ENCODE assay signal across 14 cellular contexts in genomic region chr17:76740329-76741118, GRCh38. TPM values are rescaled to one million over a fixed set of nuclear protein-coding genes. Genes with fewer than 3 reads are reported as not detected.
A peak's percentile ranks its signal among the peaks of the same experiment; 100 is the strongest.
DNase-seq lines count a peak whose midpoint lies in the region; ATAC-seq, FAIRE-seq and TF ChIP-seq lines count a peak whose summit lies in the region.
"Had no signal": no experiment of that assay in that cellular context is flagged by ENCODE, and none has a peak within 500 bp of the region (broad histone marks: within the 10 kb centered on the region; RNA-seq: fewer than 3 reads in every experiment).

No MANE protein-coding gene starts in this region.

- no peak for TF ChIP-seq EP300 in K562 (IDR thresholded peaks at IDR 0.05; ENCODE audit: low read length)

- WGBS in heart left ventricle, 4 donors, result 40 to 46% (median 41%) methylated on average over 5 of the region's 5 CpGs
- 10% methylated on average over 5 of the region's 5 CpGs for WGBS in K562 (ENCODE audit: insufficient coverage, low coverage, missing lambda C conversion rate)
- 32% methylated on average over 5 of the region's 5 CpGs for WGBS in urinary bladder

- TF ChIP-seq RAD21 in K562 (CRISPR knock-in tag; conservative IDR thresholded peaks at IDR 0.05 in 1 of 2, IDR thresholded peaks at IDR 0.05 in 1 of 2), result no peak

- in situ Hi-C loops in K562 (cut with MboI), result no loop called here

- H3K4me3 Mint-ChIP-seq in effector memory CD8-positive, alpha-beta T cell, result no peak overlapping the region
- H3K4me3 Mint-ChIP-seq: activated CD4-positive, alpha-beta memory T cell treated with anti-CD3 and anti-CD28 coated beads, Interleukin-2, amount 10 ng/mL, durations not matched to agents 7 days and 5 days had no signal

- intact Hi-C loops in heart left ventricle (cut with DNase I) (no loop called here), Right ventricle myocardium inferior (cut with DNase I) (no loop called here), K562 (cut with micrococcal nuclease) (no loop called here)

- no peaks in the 10 kb centered on the region for H3K27me3 Mint-ChIP-seq in effector memory CD8-positive, alpha-beta T cell
- H3K27me3 Mint-ChIP-seq: activated CD4-positive, alpha-beta memory T cell treated with anti-CD3 and anti-CD28 coated beads, Interleukin-2, amount 10 ng/mL, durations not matched to agents 7 days and 5 days had no signal

- H3K4me1 ChIP-seq in heart left ventricle, result peaks cover 0 to 55% (median 26%) of the 10 kb centered on the region in 12 donors
- peaks cover 5 to 14% of the 10 kb centered on the region in 2 experiments; a peak in 4 of 5 replicates for H3K4me1 ChIP-seq in K562 (replicated peaks in 1 of 2; ENCODE audit: control insufficient read depth in 2 of 2, insufficient read depth in 2 of 2, low read length in 2 of 2)
- H3K4me1 ChIP-seq in muscle layer of colon (ENCODE audit: insufficient read depth, low read length), result peaks cover 36% of the 10 kb centered on the region
- H3K4me1 ChIP-seq in urinary bladder (ENCODE audit: insufficient read depth), result no peaks in the 10 kb centered on the region

- no peaks in the 10 kb centered on the region for H3K9me3 Mint-ChIP-seq in effector memory CD8-positive, alpha-beta T cell
- H3K9me3 Mint-ChIP-seq: activated CD4-positive, alpha-beta memory T cell treated with anti-CD3 and anti-CD28 coated beads, Interleukin-2, amount 10 ng/mL, durations not matched to agents 7 days and 5 days had no signal

- H3K36me3 ChIP-seq in heart left ventricle (peaks cover 0 to 55% (median 49%) of the 10 kb centered on the region in 9 donors), K562 (ENCODE audit: control insufficient read depth, insufficient read depth, low read length) (peaks cover 48% of the 10 kb centered on the region), muscle layer of colon (ENCODE audit: insufficient read depth, low read length) (peaks cover 35% of the 10 kb centered on the region), urinary bladder (ENCODE audit: insufficient read depth) (no peaks in the 10 kb centered on the region)

- H3K9me1 ChIP-seq in K562 (ENCODE audit: control insufficient read depth, insufficient read depth, low read length), result no peaks in the 10 kb centered on the region

- H3K4me3 ChIP-seq in heart left ventricle (peak overlapping the region in 8 of 12 donors; percentile 71 to 97 (median 94)), K562 (peak overlapping the region; percentile 64; the same call in 1 of the 2 replicates), muscle layer of colon (ENCODE audit: low read depth in 1 of 2, low read length in 2 of 2) (no peak overlapping the region), urinary bladder (ENCODE audit: low read depth, low read length) (no peak overlapping the region)
- H3K4me3 ChIP-seq: spleen, upper lobe of right lung had no signal

- H3K9me3 ChIP-seq in heart left ventricle (no peaks in the 10 kb centered on the region), K562 (replicated peaks; ENCODE audit: control insufficient read depth, insufficient read depth, low read depth, low read length) (no peaks in the 10 kb centered on the region), muscle layer of colon (ENCODE audit: low read length) (no peaks in the 10 kb centered on the region)
- H3K9me3 ChIP-seq: spleen, upper lobe of right lung had no signal

- ATAC-seq in heart left ventricle (peak; percentile 4 to 25 (median 8)), Right ventricle myocardium inferior (no peak), K562 (no peak), HG02798 (IDR thresholded peaks at IDR 0.05; ENCODE audit: poor library complexity, unreplicated experiment) (no peak)
- ATAC-seq in effector memory CD8-positive, alpha-beta T cell (replicated peaks), result no peak
- ATAC-seq: esophagus mucosa, upper lobe of right lung had no signal

- TF ChIP-seq POLR2A in heart left ventricle (IDR thresholded peaks at IDR 0.05) (no peak), K562 (conservative IDR thresholded peaks at IDR 0.05) (no peak)

- H3K27ac Mint-ChIP-seq in effector memory CD8-positive, alpha-beta T cell, result no peak overlapping the region
- H3K27ac Mint-ChIP-seq: activated CD4-positive, alpha-beta memory T cell treated with anti-CD3 and anti-CD28 coated beads, Interleukin-2, amount 10 ng/mL, durations not matched to agents 7 days and 5 days had no signal

- FAIRE-seq in K562 (lab: Jason Lieb, UNC), result peak; percentile 11
- FAIRE-seq: islet of Langerhans had no signal

- peak overlapping the region; percentile 67 to 100 (median 99) for H3K27ac ChIP-seq in heart left ventricle
- peak overlapping the region; percentile 62 for H3K27ac ChIP-seq in K562 (ENCODE audit: extremely low read depth, low read depth, low read length)
- H3K27ac ChIP-seq in muscle layer of colon (ENCODE audit: low read depth, low read length), result peak overlapping the region; percentile 51
- peak overlapping the region; percentile 5 for H3K27ac ChIP-seq in urinary bladder (ENCODE audit: low read depth)
- H3K27ac ChIP-seq: spleen, upper lobe of right lung had no signal

- peaks cover 57% of the 10 kb centered on the region for H3K36me3 Mint-ChIP-seq in effector memory CD8-positive, alpha-beta T cell (ENCODE audit: insufficient read depth)

- peaks cover 8% of the 10 kb centered on the region for H4K20me1 ChIP-seq in K562 (replicated peaks; ENCODE audit: control insufficient read depth, insufficient read depth, low read length)

- CTCF ChIA-PET in K562 (lab: Yijun Ruan, JAX; ENCODE audit: low intra/inter-chr PET ratio), result no interaction called here

- H3K4me2 ChIP-seq in K562 (ENCODE audit: insufficient read depth, low read length), result peak overlapping the region; percentile 69

- DNase-seq in heart left ventricle (peak in 4 of 5 donors; percentile 43 to 69 (median 58)), Right ventricle myocardium inferior (ENCODE audit: missing footprints) (no peak), K562 (ENCODE audit: extremely low read depth in 1 of 4, low spot score in 3 of 4) (peak in 1 of 4 experiments; percentile 52)
- no peak for DNase-seq in central memory CD4-positive, alpha-beta T cell
- no peak for DNase-seq in effector memory CD8-positive, alpha-beta T cell
- DNase-seq: activated CD4-positive, alpha-beta memory T cell treated with anti-CD3 and anti-CD28 coated beads, Interleukin-2, amount 10 ng/mL, durations not matched to agents 7 days and 5 days; Kasumi-1; spleen; upper lobe of right lung had no signal

- no TSS peak for BruUV-seq in K562 (replicated peaks; lab: Mats Ljungman, UMichigan)

- POLR2A ChIA-PET in K562 (lab: Yijun Ruan, JAX), result interaction anchor here (1.0 to 1.4 kb wide), 3 partner anchors 8 to 183 kb away, joined by 3 read pairs; no protein-coding TSS in a partner anchor

- H3K9ac ChIP-seq in K562 (ENCODE audit: insufficient read depth in 1 of 2, low read depth in 2 of 2, low read length in 2 of 2), result peak overlapping the region; percentile 26 to 56; a peak in 3 of 4 replicates
- no peak overlapping the region for H3K9ac ChIP-seq in muscle layer of colon (ENCODE audit: low read length)

- H2AFZ ChIP-seq in K562 (ENCODE audit: low read depth, low read length), result peak overlapping the region; percentile 63

- TF ChIP-seq CTCF in heart left ventricle (IDR thresholded peaks at IDR 0.05) (no peak), K562 (IDR thresholded peaks at IDR 0.05 in 2 of 3, conservative IDR thresholded peaks at IDR 0.05 in 1 of 3; ENCODE audit: insufficient read depth in 2 of 3, low read depth in 1 of 3, low read length in 3 of 3) (no peak)

- peaks cover 17 to 21% of the 10 kb centered on the region in 2 donors for H3K4me1 Mint-ChIP-seq in effector memory CD8-positive, alpha-beta T cell (ENCODE audit: low read depth in 2 of 2)

- H3K27me3 ChIP-seq in heart left ventricle, result no peaks in the 10 kb centered on the region
- H3K27me3 ChIP-seq in K562 (ENCODE audit: control insufficient read depth in 2 of 2, insufficient read depth in 2 of 2, low read length in 2 of 2), result no peaks in the 10 kb centered on the region
- H3K27me3 ChIP-seq in muscle layer of colon (ENCODE audit: control insufficient read depth in 1 of 2, insufficient read depth in 2 of 2, low read length in 2 of 2), result no peaks in the 10 kb centered on the region
- H3K27me3 ChIP-seq: spleen, upper lobe of right lung had no signal

- peaks cover 48% of the 10 kb centered on the region for H3K79me2 ChIP-seq in K562 (ENCODE audit: control insufficient read depth, insufficient read depth, low read length)

RNA-seq across cellular contexts. Expression of gene MFSD11, which starts 2.6 kb away (rescaled TPM):
- total RNA-seq in heart left ventricle, result 10 to 100 TPM; 20.6 to 36.5 (median 27.9) TPM
- 10 to 100 TPM; 14.3 to 14.7 TPM for polyA plus RNA-seq in heart left ventricle
- total RNA-seq in Right ventricle myocardium inferior, result 20.8 TPM
- total RNA-seq in K562 (2011; cell fraction: chromatin; rRNA removed; ENCODE audit: low replicate concordance), result 145 and 147 TPM in 2 replicates
- 84.1 and 87.6 TPM in 2 replicates for total RNA-seq in K562 (2011; cell fraction: nucleolus; rRNA removed)
- total RNA-seq in K562 (2011; cell fraction: nucleoplasm; rRNA removed), result 125 and 138 TPM in 2 replicates
- 15.5 and 25.6 TPM in 2 replicates for total RNA-seq in K562 (2014; rRNA removed)
- total RNA-seq in K562 (2014; rRNA removed; fragmentation: Illumina TruSeq; extraction: Trizol), result 20.9 and 21.8 TPM in 2 replicates
- 21.6 and 24.1 TPM in 2 replicates for total RNA-seq in K562 (2015; rRNA removed; fragmentation: Illumina TruSeq; extraction: Trizol)
- 24.5 and 26.2 TPM in 2 replicates for total RNA-seq in K562 (2021)
- polyA plus RNA-seq in K562 (2011; rRNA removed), result 23.7 and 24.4 TPM in 2 replicates
- 20.6 and 23.7 TPM in 2 replicates for polyA plus RNA-seq in K562 (2011; cell fraction: cytosol; rRNA removed)
- 57.8 and 68.3 TPM in 2 replicates for polyA plus RNA-seq in K562 (2011; cell fraction: nucleus; rRNA removed)
- polyA plus RNA-seq in K562 (2012), result 21.9 and 28.2 TPM in 2 replicates
- 15.0 and 17.9 TPM in 2 replicates for polyA plus RNA-seq in K562 (2014; fragmentation: Illumina TruSeq; extraction: Trizol)
- polyA plus RNA-seq in K562 (2014; fragmentation: Nextera tagmentation; extraction: Ambion mirVana), result 10 to 100 TPM; 14.4 to 19.7 TPM
- polyA plus RNA-seq in K562 (2014; rRNA removed), result 19.9 and 22.8 TPM in 2 replicates
- 30.5 and 35.7 TPM in 2 replicates for polyA minus RNA-seq in K562 (2011; rRNA and poly(A)+ RNA removed)
- polyA minus RNA-seq in K562 (2011; cell fraction: cytosol; rRNA and poly(A)+ RNA removed), result 16.4 and 22.1 TPM in 2 replicates
- polyA minus RNA-seq in K562 (2011; cell fraction: nucleus; rRNA and poly(A)+ RNA removed), result 30.6 and 40.5 TPM in 2 replicates
- 69.5 TPM for total RNA-seq in urinary bladder
- 16.6 TPM for polyA plus RNA-seq in urinary bladder

RNA-seq across cellular contexts. Expression of gene SRSF2, which starts 3.4 kb away (rescaled TPM):
- total RNA-seq in heart left ventricle, result 100 to 1,000 TPM in 3 of 9 donors, 10 to 100 TPM in 6; 67.0 to 155 (median 79.5) TPM
- polyA plus RNA-seq in heart left ventricle, result 10 to 100 TPM; 69.1 to 88.6 TPM
- total RNA-seq in Right ventricle myocardium inferior, result 74.0 TPM
- 541 and 860 TPM in 2 replicates for total RNA-seq in K562 (2011; cell fraction: chromatin; rRNA removed; ENCODE audit: low replicate concordance)
- 738 and 811 TPM in 2 replicates for total RNA-seq in K562 (2011; cell fraction: nucleolus; rRNA removed)
- total RNA-seq in K562 (2011; cell fraction: nucleoplasm; rRNA removed), result 625 and 722 TPM in 2 replicates
- 583 and 1,185 TPM in 2 replicates for total RNA-seq in K562 (2014; rRNA removed)
- total RNA-seq in K562 (2014; rRNA removed; fragmentation: Illumina TruSeq; extraction: Trizol), result 261 and 276 TPM in 2 replicates
- total RNA-seq in K562 (2015; rRNA removed; fragmentation: Illumina TruSeq; extraction: Trizol), result 339 and 353 TPM in 2 replicates
- total RNA-seq in K562 (2021), result 499 and 569 TPM in 2 replicates
- 422 and 444 TPM in 2 replicates for polyA plus RNA-seq in K562 (2011; rRNA removed)
- polyA plus RNA-seq in K562 (2011; cell fraction: cytosol; rRNA removed), result 268 and 523 TPM in 2 replicates
- 1,783 and 2,637 TPM in 2 replicates for polyA plus RNA-seq in K562 (2011; cell fraction: nucleus; rRNA removed)
- 310 and 372 TPM in 2 replicates for polyA plus RNA-seq in K562 (2012)
- polyA plus RNA-seq in K562 (2014; fragmentation: Illumina TruSeq; extraction: Trizol), result 379 and 393 TPM in 2 replicates
- 100 to 1,000 TPM; 161 to 186 TPM for polyA plus RNA-seq in K562 (2014; fragmentation: Nextera tagmentation; extraction: Ambion mirVana)
- 579 and 682 TPM in 2 replicates for polyA plus RNA-seq in K562 (2014; rRNA removed)
- 180 and 185 TPM in 2 replicates for polyA minus RNA-seq in K562 (2011; rRNA and poly(A)+ RNA removed)
- 370 and 404 TPM in 2 replicates for polyA minus RNA-seq in K562 (2011; cell fraction: cytosol; rRNA and poly(A)+ RNA removed)
- polyA minus RNA-seq in K562 (2011; cell fraction: nucleus; rRNA and poly(A)+ RNA removed), result 793 and 922 TPM in 2 replicates
- 134 TPM for total RNA-seq in urinary bladder
- 148 TPM for polyA plus RNA-seq in urinary bladder

RNA-seq across cellular contexts. Expression of gene METTL23, which starts 13.9 kb away (rescaled TPM):
- total RNA-seq in heart left ventricle (10 to 100 TPM; 22.1 to 33.7 (median 24.0) TPM), Right ventricle myocardium inferior (17.3 TPM), K562 (2014; rRNA removed) (29.4 and 32.9 TPM in 2 replicates), K562 (2014; rRNA removed; fragmentation: Illumina TruSeq; extraction: Trizol) (37.3 and 47.0 TPM in 2 replicates), K562 (2015; rRNA removed; fragmentation: Illumina TruSeq; extraction: Trizol) (24.1 and 29.5 TPM in 2 replicates), K562 (2021) (36.5 TPM in 2 replicates), urinary bladder (22.6 TPM)
- polyA plus RNA-seq in heart left ventricle (10 to 100 TPM; 23.8 to 26.4 TPM), K562 (2011; rRNA removed) (56.7 and 67.3 TPM in 2 replicates), K562 (2014; fragmentation: Illumina TruSeq; extraction: Trizol) (41.6 and 44.1 TPM in 2 replicates), K562 (2014; fragmentation: Nextera tagmentation; extraction: Ambion mirVana) (10 to 100 TPM; 42.2 to 46.1 TPM), K562 (2014; rRNA removed) (46.6 and 58.5 TPM in 2 replicates), urinary bladder (38.4 TPM)
- total RNA-seq in K562 (2011; cell fraction: chromatin; rRNA removed; ENCODE audit: low replicate concordance), result 39.2 and 44.3 TPM in 2 replicates
- total RNA-seq in K562 (2011; cell fraction: nucleolus; rRNA removed), result 29.1 and 31.7 TPM in 2 replicates
- 28.7 and 31.7 TPM in 2 replicates for total RNA-seq in K562 (2011; cell fraction: nucleoplasm; rRNA removed)
- polyA plus RNA-seq in K562 (2011; cell fraction: cytosol; rRNA removed), result 40.2 and 42.2 TPM in 2 replicates
- 39.8 and 45.6 TPM in 2 replicates for polyA plus RNA-seq in K562 (2011; cell fraction: nucleus; rRNA removed)
- polyA plus RNA-seq in K562 (2012), result 44.3 and 52.0 TPM in 2 replicates
- 29.0 and 31.8 TPM in 2 replicates for polyA minus RNA-seq in K562 (2011; rRNA and poly(A)+ RNA removed)
- 6.7 and 12.1 TPM in 2 replicates for polyA minus RNA-seq in K562 (2011; cell fraction: cytosol; rRNA and poly(A)+ RNA removed)
- polyA minus RNA-seq in K562 (2011; cell fraction: nucleus; rRNA and poly(A)+ RNA removed), result 9.2 and 15.1 TPM in 2 replicates

RNA-seq across cellular contexts. Expression of gene JMJD6, which starts 14.1 kb away (rescaled TPM):
- 10 to 100 TPM; 32.4 to 67.0 (median 39.1) TPM for total RNA-seq in heart left ventricle
- polyA plus RNA-seq in heart left ventricle, result 10 to 100 TPM; 30.1 to 75.6 TPM
- total RNA-seq in Right ventricle myocardium inferior, result 62.8 TPM
- 39.0 and 102 TPM in 2 replicates for total RNA-seq in K562 (2011; cell fraction: chromatin; rRNA removed; ENCODE audit: low replicate concordance)
- total RNA-seq in K562 (2011; cell fraction: nucleolus; rRNA removed), result 54.7 and 69.0 TPM in 2 replicates
- total RNA-seq in K562 (2011; cell fraction: nucleoplasm; rRNA removed), result 46.6 and 49.9 TPM in 2 replicates
- total RNA-seq in K562 (2014; rRNA removed), result 40.2 and 40.7 TPM in 2 replicates
- 23.4 and 28.1 TPM in 2 replicates for total RNA-seq in K562 (2014; rRNA removed; fragmentation: Illumina TruSeq; extraction: Trizol)
- 37.4 and 38.5 TPM in 2 replicates for total RNA-seq in K562 (2015; rRNA removed; fragmentation: Illumina TruSeq; extraction: Trizol)
- 47.9 and 52.3 TPM in 2 replicates for total RNA-seq in K562 (2021)
- polyA plus RNA-seq in K562 (2011; rRNA removed), result 22.2 and 30.9 TPM in 2 replicates
- 25.7 and 30.0 TPM in 2 replicates for polyA plus RNA-seq in K562 (2011; cell fraction: cytosol; rRNA removed)
- 83.8 and 88.4 TPM in 2 replicates for polyA plus RNA-seq in K562 (2011; cell fraction: nucleus; rRNA removed)
- 50.5 and 52.4 TPM in 2 replicates for polyA plus RNA-seq in K562 (2012)
- polyA plus RNA-seq in K562 (2014; fragmentation: Illumina TruSeq; extraction: Trizol), result 36.5 and 38.2 TPM in 2 replicates
- polyA plus RNA-seq in K562 (2014; fragmentation: Nextera tagmentation; extraction: Ambion mirVana), result 10 to 100 TPM in 1 of 2 experiments, 1 to 10 TPM in 1; 2.5 to 10.5 TPM
- 36.3 and 40.9 TPM in 2 replicates for polyA plus RNA-seq in K562 (2014; rRNA removed)
- 13.2 and 15.1 TPM in 2 replicates for polyA minus RNA-seq in K562 (2011; rRNA and poly(A)+ RNA removed)
- 17.1 and 17.9 TPM in 2 replicates for polyA minus RNA-seq in K562 (2011; cell fraction: cytosol; rRNA and poly(A)+ RNA removed)
- 12.0 and 22.5 TPM in 2 replicates for polyA minus RNA-seq in K562 (2011; cell fraction: nucleus; rRNA and poly(A)+ RNA removed)
- 13.5 TPM for total RNA-seq in urinary bladder
- polyA plus RNA-seq in urinary bladder, result 41.4 TPM

RNA-seq across cellular contexts. Expression of gene MXRA7, which starts 29.8 kb away (rescaled TPM):
- total RNA-seq in heart left ventricle (100 to 1,000 TPM; 270 to 539 (median 466) TPM), Right ventricle myocardium inferior (375 TPM), K562 (2014; rRNA removed) (14.1 and 17.1 TPM in 2 replicates), K562 (2014; rRNA removed; fragmentation: Illumina TruSeq; extraction: Trizol) (17.8 and 18.9 TPM in 2 replicates), K562 (2015; rRNA removed; fragmentation: Illumina TruSeq; extraction: Trizol) (8.2 and 8.8 TPM in 2 replicates), K562 (2021) (12.8 and 14.3 TPM in 2 replicates), urinary bladder (188 TPM)
- polyA plus RNA-seq in heart left ventricle (100 to 1,000 TPM; 240 to 245 TPM), K562 (2011; rRNA removed) (36.8 and 38.4 TPM in 2 replicates), K562 (2014; fragmentation: Illumina TruSeq; extraction: Trizol) (24.4 and 25.0 TPM in 2 replicates), K562 (2014; fragmentation: Nextera tagmentation; extraction: Ambion mirVana) (1 to 10 TPM; 2.6 to 3.2 TPM), K562 (2014; rRNA removed) (14.4 and 22.0 TPM in 2 replicates), urinary bladder (432 TPM)
- 7.4 and 13.0 TPM in 2 replicates for total RNA-seq in K562 (2011; cell fraction: chromatin; rRNA removed; ENCODE audit: low replicate concordance)
- 13.7 and 15.5 TPM in 2 replicates for total RNA-seq in K562 (2011; cell fraction: nucleolus; rRNA removed)
- 17.9 and 28.3 TPM in 2 replicates for total RNA-seq in K562 (2011; cell fraction: nucleoplasm; rRNA removed)
- 14.5 and 26.4 TPM in 2 replicates for polyA plus RNA-seq in K562 (2011; cell fraction: cytosol; rRNA removed)
- polyA plus RNA-seq in K562 (2011; cell fraction: nucleus; rRNA removed), result 17.3 and 17.5 TPM in 2 replicates
- polyA plus RNA-seq in K562 (2012), result 9.6 and 28.4 TPM in 2 replicates
- polyA minus RNA-seq in K562 (2011; rRNA and poly(A)+ RNA removed), result 15.4 and 21.1 TPM in 2 replicates
- polyA minus RNA-seq in K562 (2011; cell fraction: cytosol; rRNA and poly(A)+ RNA removed), result 13.4 and 15.8 TPM in 2 replicates
- polyA minus RNA-seq in K562 (2011; cell fraction: nucleus; rRNA and poly(A)+ RNA removed), result 1.6 and 4.3 TPM in 2 replicates

Comparison
In these comparisons a context has a peak if more than half of its experiments do, and no peak if none do; other contexts are left out.
1. ATAC-seq: peak in heart left ventricle (4 of 4); none in Right ventricle myocardium inferior (single experiment), K562 (single experiment), effector memory CD8-positive, alpha-beta T cell (single experiment) and HG02798 (single experiment).
2. DNase-seq: peak in heart left ventricle (4 of 5); none in Right ventricle myocardium inferior (single experiment), central memory CD4-positive, alpha-beta T cell (single experiment) and effector memory CD8-positive, alpha-beta T cell (0 of 3).
3. H3K27ac ChIP-seq: peak in every context shown above with its lines; median percentile 99 in heart left ventricle; 62 in K562; 51 in muscle layer of colon; 5 in urinary bladder.
4. H3K4me3 ChIP-seq: peak in heart left ventricle (8 of 12) and K562 (single experiment); none in muscle layer of colon (0 of 2) and urinary bladder (single experiment).